In the genomic region with DNA sequence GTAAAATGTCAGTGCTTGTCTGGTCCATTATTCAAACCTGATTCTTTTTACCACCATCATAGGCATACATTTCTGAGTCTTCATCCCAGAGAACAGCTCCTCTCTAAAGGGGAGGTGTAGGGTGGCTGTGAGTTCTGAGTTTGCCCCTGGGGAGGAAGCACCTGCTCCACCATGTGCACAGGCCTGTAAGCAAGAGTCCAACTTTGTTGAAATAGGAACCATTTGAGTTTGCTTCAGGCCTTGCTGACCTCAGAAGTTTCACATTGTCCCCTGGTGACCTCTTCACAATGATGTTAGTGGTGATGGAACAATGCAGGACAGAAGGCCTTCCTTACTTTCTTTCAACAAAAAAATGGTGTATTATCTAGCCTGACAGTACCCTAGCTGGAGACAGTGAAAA, we compare ENCODE assay signal across 22 cellular contexts. TPM values are rescaled to one million over a fixed set of nuclear protein-coding genes. Genes with fewer than 3 reads are reported as not detected.
DNase-seq lines count a peak whose midpoint lies in the region; ATAC-seq, FAIRE-seq and TF ChIP-seq lines count a peak whose summit lies in the region.
"Had no signal": no experiment of that assay in that cellular context is flagged by ENCODE, and none has a peak within 500 bp of the region (broad histone marks: within the 10 kb centered on the region; RNA-seq: fewer than 3 reads in every experiment).

No MANE protein-coding gene starts in this region.

- TF ChIP-seq CTCF in GM12878 (IDR thresholded peaks at IDR 0.05 in 2 of 3, conservative IDR thresholded peaks at IDR 0.05 in 1 of 3; ENCODE audit: control insufficient read depth in 2 of 3, extremely low read depth in 1 of 3, insufficient read depth in 1 of 3, low read depth in 3 of 3, low read length in 3 of 3) (no peak), neural progenitor cell (IDR thresholded peaks at IDR 0.05) (no peak)

- TF ChIP-seq EP300 in GM12878 (IDR thresholded peaks at IDR 0.05; ENCODE audit: borderline replicate concordance in 1 of 2, control insufficient read depth in 1 of 2, low read depth in 2 of 2, low read length in 2 of 2), result no peak

- H3K79me2 ChIP-seq in Karpas-422 (ENCODE audit: low read length) (peaks cover 15% of the 10 kb centered on the region; the same call in 1 of the 2 replicates), GM12878 (ENCODE audit: control insufficient read depth, insufficient read depth, low read length) (no peaks in the 10 kb centered on the region), neural progenitor cell (ENCODE audit: low read depth) (no peaks in the 10 kb centered on the region)

- H4K20me1 ChIP-seq in Karpas-422 (ENCODE audit: insufficient read depth, low read depth, low read length) (no peaks in the 10 kb centered on the region), GM12878 (ENCODE audit: control insufficient read depth, insufficient read depth) (no peaks in the 10 kb centered on the region), neural progenitor cell (ENCODE audit: low read depth) (no peaks in the 10 kb centered on the region)

- SMC1A ChIA-PET in GM12878 (lab: Charles Lee; ENCODE audit: uncharacterized antibody, unreplicated experiment), result interaction anchor here (1.2 to 1.8 kb wide), 5 partner anchors 9 to 74 kb away, joined by 3 to 8 read pairs (median 5); no protein-coding TSS in a partner anchor

- H3K9ac ChIP-seq in Karpas-422 (ENCODE audit: low read length) (peak overlapping the region; percentile 46), GM12878 (ENCODE audit: control insufficient read depth, insufficient read depth, low read length) (no peak overlapping the region), neural progenitor cell (no peak overlapping the region)

- BruUV-seq in GM12878 (replicated peaks; lab: Mats Ljungman, UMichigan), result no TSS peak

- TF ChIP-seq POLR2A in GM12878 (IDR thresholded peaks at IDR 0.05; ENCODE audit: low read depth, low read length), result no peak

- no peak for FAIRE-seq in GM12878 (lab: Jason Lieb, UNC)
- FAIRE-seq: astrocyte had no signal

- no peak for TF ChIP-seq RAD21 in GM12878 (IDR thresholded peaks at IDR 0.05; ENCODE audit: insufficient read depth, low read depth, low read length)

- H3K9me2 ChIP-seq in Karpas-422 (replicated peaks; ENCODE audit: insufficient read depth, low read length), result no peaks in the 10 kb centered on the region

- H3K27ac ChIP-seq in Karpas-422 (ENCODE audit: low read length) (peak overlapping the region; percentile 97), GM12878 (ENCODE audit: control insufficient read depth, insufficient read depth) (no peak overlapping the region), neural progenitor cell (no peak overlapping the region)
- H3K27ac ChIP-seq: prostate gland, SJCRH30, transverse colon had no signal

- H3K4me1 Mint-ChIP-seq in neural progenitor cell, result peaks cover 44% of the 10 kb centered on the region
- H3K4me1 Mint-ChIP-seq: nephron had no signal

- no peaks in the 10 kb centered on the region for H3K27me3 Mint-ChIP-seq in neural progenitor cell (ENCODE audit: insufficient read depth, low read depth)

- H3F3A ChIP-seq in neural progenitor cell (ENCODE audit: low read depth), result peaks cover 8% of the 10 kb centered on the region

- H3K9me3 Mint-ChIP-seq in neural progenitor cell, result no peaks in the 10 kb centered on the region
- H3K9me3 Mint-ChIP-seq: CD8-positive, alpha-beta T cell; nephron; stimulated activated naive CD8-positive, alpha-beta T cell treated with anti-CD3 and anti-CD28 coated beads, Interleukin-15, Interleukin-2, amounts not matched to agents 100 ng/mL and 50 ng/mL, for 24 hours had no signal

- in situ Hi-C loops in GM12878 (cut with MboI), result loop anchor here (10.0 kb wide), 1 partner anchor 118 kb away; no protein-coding TSS in a partner anchor

- intact Hi-C loops in GM12878 (cut with micrococcal nuclease; ENCODE audit: unreplicated experiment), result no loop called here
- intact Hi-C loops in Right ventricle myocardium superior (cut with DNase I), result no loop called here

- H3K4me1 ChIP-seq in Karpas-422 (ENCODE audit: low read length) (peaks cover 84% of the 10 kb centered on the region), GM12878 (ENCODE audit: control insufficient read depth, insufficient read depth, low read length) (peaks cover 6% of the 10 kb centered on the region), neural progenitor cell (peaks cover 12% of the 10 kb centered on the region)
- H3K4me1 ChIP-seq: prostate gland, SJCRH30, transverse colon had no signal

- H3K4me3 Mint-ChIP-seq in neural progenitor cell, result no peak overlapping the region
- H3K4me3 Mint-ChIP-seq: CD8-positive, alpha-beta T cell; nephron; stimulated activated naive CD8-positive, alpha-beta T cell treated with anti-CD3 and anti-CD28 coated beads, Interleukin-15, Interleukin-2, amounts not matched to agents 100 ng/mL and 50 ng/mL, for 24 hours had no signal

- peak overlapping the region; percentile 98 for H3K27ac Mint-ChIP-seq in neural progenitor cell
- H3K27ac Mint-ChIP-seq: CD8-positive, alpha-beta T cell; nephron; stimulated activated naive CD8-positive, alpha-beta T cell treated with anti-CD3 and anti-CD28 coated beads, Interleukin-15, Interleukin-2, amounts not matched to agents 100 ng/mL and 50 ng/mL, for 24 hours had no signal

- H3K4me2 ChIP-seq in Karpas-422 (ENCODE audit: low read depth, low read length, poor library complexity, severe bottlenecking), result peak overlapping the region; percentile 38
- no peak overlapping the region for H3K4me2 ChIP-seq in GM12878 (ENCODE audit: control insufficient read depth, insufficient read depth)
- peak overlapping the region; percentile 50 for H3K4me2 ChIP-seq in neural progenitor cell

- peak; percentile 62 for ATAC-seq in GM12878
- no peak for ATAC-seq in HG03159 (IDR thresholded peaks at IDR 0.05; ENCODE audit: unreplicated experiment)
- ATAC-seq in Right ventricle myocardium superior (ENCODE audit: poor library complexity), result no peak
- ATAC-seq: CD8-positive, alpha-beta T cell had no signal

- CTCF ChIA-PET in GM12878 (lab: Yijun Ruan, JAX), result interaction anchor here (13.5 kb wide), 1 partner anchor 21 kb away, joined by 177 read pairs; no protein-coding TSS in a partner anchor

- DNase-seq in GF-D8 (lab: John Stamatoyannopoulos, UW), result peak; percentile 53
- peak; percentile 65 for DNase-seq in Karpas-422
- DNase-seq in GM12878 (ENCODE audit: low read depth, low spot score), result no peak
- DNase-seq in neural progenitor cell (ENCODE audit: low spot score), result peak; percentile 49
- DNase-seq in activated CD4-positive, alpha-beta T cell treated with anti-CD3 and anti-CD28 coated beads for 4 hours, result no peak
- DNase-seq in SIG-M5 treated with dmso at 0.1 percent for 504 hours (lab: John Stamatoyannopoulos, UW; ENCODE audit: unreplicated experiment), result no peak
- no peak for DNase-seq in Right ventricle myocardium superior
- DNase-seq: activated naive CD4-positive, alpha-beta T cell treated with anti-CD3 and anti-CD28 coated beads, Interleukin-2, amount 50 U/mL, for 16 hours; activated T-cell treated with anti-CD3 and anti-CD28 coated beads, Interleukin-2, amount 50 U/mL, for 48 hours; CD8-positive, alpha-beta T cell; effector memory CD4-positive, alpha-beta T cell; mesendoderm; NCI-H1436 treated with DMSO at 0.1 percent for 48 hours; NCI-H2171 treated with DMSO at 0.1 percent for 48 hours; NCI-H526 treated with DMSO at 0.1 percent for 48 hours; transverse colon had no signal

- H3K36me3 ChIP-seq in Karpas-422 (ENCODE audit: insufficient read depth, low read length), result no peaks in the 10 kb centered on the region
- no peaks in the 10 kb centered on the region for H3K36me3 ChIP-seq in GM12878 (ENCODE audit: control insufficient read depth in 2 of 2, insufficient read depth in 2 of 2, low read length in 1 of 2)
- no peaks in the 10 kb centered on the region for H3K36me3 ChIP-seq in neural progenitor cell
- H3K36me3 ChIP-seq: prostate gland, SJCRH30, transverse colon had no signal

- POLR2A ChIA-PET in GM12878 (lab: Charles Lee), result no interaction called here

- H3K27me3 ChIP-seq in Karpas-422 (ENCODE audit: low read length) (no peaks in the 10 kb centered on the region), GM12878 (replicated peaks in 1 of 2; ENCODE audit: control insufficient read depth in 2 of 2, insufficient read depth in 2 of 2, low read length in 1 of 2) (no peaks in the 10 kb centered on the region), neural progenitor cell (peaks cover 100% of the 10 kb centered on the region)

- H3K4me3 ChIP-seq in Karpas-422 (ENCODE audit: low read length) (no peak overlapping the region), GM12878 (no peak overlapping the region), neural progenitor cell (no peak overlapping the region)
- H3K4me3 ChIP-seq: prostate gland, SJCRH30, transverse colon had no signal

- H3K36me3 Mint-ChIP-seq in neural progenitor cell, result no peaks in the 10 kb centered on the region
- H3K36me3 Mint-ChIP-seq: CD8-positive, alpha-beta T cell had no signal

- no peaks in the 10 kb centered on the region for H3K9me3 ChIP-seq in Karpas-422 (ENCODE audit: low read length)
- no peaks in the 10 kb centered on the region for H3K9me3 ChIP-seq in GM12878 (replicated peaks; ENCODE audit: control insufficient read depth, insufficient read depth, low read length)
- H3K9me3 ChIP-seq in neural progenitor cell (ENCODE audit: low read depth), result no peaks in the 10 kb centered on the region
- H3K9me3 ChIP-seq: prostate gland, SJCRH30, transverse colon had no signal

- RAD21 ChIA-PET in GM12878 (lab: Charles Lee; ENCODE audit: unreplicated experiment), result interaction anchor here (0.9 to 2.0 kb wide), 3 partner anchors 12 to 82 kb away, joined by 3 to 7 read pairs (median 6); no protein-coding TSS in a partner anchor

- H2AFZ ChIP-seq in Karpas-422 (ENCODE audit: low read length) (no peak overlapping the region), GM12878 (ENCODE audit: control insufficient read depth, low read depth, low read length) (no peak overlapping the region), neural progenitor cell (replicated peaks) (no peak overlapping the region)

RNA-seq across cellular contexts. Expression of a gene that starts 54.6 kb away (rescaled TPM):
- 38.1 and 72.9 TPM in 2 replicates for total RNA-seq in Karpas-422 (2014; rRNA removed; shearing (Covaris generic); ENCODE audit: low replicate concordance)
- total RNA-seq in GM12878 (2013; cell fraction: nucleolus; rRNA removed), result 173 TPM in 2 replicates
- total RNA-seq in GM12878 (2014; rRNA removed), result 43.5 and 47.3 TPM in 2 replicates
- total RNA-seq in GM12878 (2014; rRNA removed; fragmentation: Illumina TruSeq; extraction: Trizol), result 19.9 and 22.1 TPM in 2 replicates
- 41.9 and 47.1 TPM in 2 replicates for total RNA-seq in GM12878 (2021)
- 7.4 TPM for polyA plus RNA-seq in GM12878 (2011; ENCODE audit: low read depth)
- 7.4 and 12.4 TPM in 2 replicates for polyA plus RNA-seq in GM12878 (2011; rRNA removed)
- 15.5 and 17.6 TPM in 2 replicates for polyA plus RNA-seq in GM12878 (2011; cell fraction: cytosol; rRNA removed)
- 137 and 161 TPM in 2 replicates for polyA plus RNA-seq in GM12878 (2011; cell fraction: nucleus; rRNA removed)
- polyA plus RNA-seq in GM12878 (2012), result 16.8 and 19.0 TPM in 2 replicates
- 12.8 and 29.6 TPM in 2 replicates for polyA plus RNA-seq in GM12878 (2014; fragmentation: Illumina TruSeq; extraction: Trizol)
- polyA plus RNA-seq in GM12878 (2014; fragmentation: Nextera tagmentation; extraction: Ambion mirVana), result 1 to 10 TPM in 1 of 2 experiments, under 1 TPM in 1; 0.60 to 1.6 TPM
- 40.9 and 47.9 TPM in 2 replicates for polyA plus RNA-seq in GM12878 (2014; rRNA removed)
- 10 to 100 TPM; 37.8 to 45.2 TPM for polyA plus RNA-seq in GM12878 (2016; fragmentation: Nextera tagmentation; extraction: Ambion mirVana)
- 17.1 and 23.3 TPM in 2 replicates for polyA minus RNA-seq in GM12878 (2011; rRNA and poly(A)+ RNA removed)
- polyA minus RNA-seq in GM12878 (2011; cell fraction: cytosol; rRNA and poly(A)+ RNA removed), result 6.9 and 8.7 TPM in 2 replicates
- polyA minus RNA-seq in GM12878 (2011; cell fraction: nucleus; rRNA and poly(A)+ RNA removed), result 31.7 and 48.4 TPM in 2 replicates
- 53.9 and 74.0 TPM in 2 replicates for total RNA-seq in neural progenitor cell (ENCODE audit: low replicate concordance)
- total RNA-seq in Right ventricle myocardium superior, result 9.0 TPM

Comparison
In these comparisons a context has a peak if more than half of its experiments do, and no peak if none do; other contexts are left out.
1. DNase-seq: peak in GF-D8 (single experiment), Karpas-422 (single experiment) and neural progenitor cell (single experiment); none in GM12878 (single experiment), activated CD4-positive, alpha-beta T cell treated with anti-CD3 and anti-CD28 coated beads for 4 hours (0 of 2), SIG-M5 treated with dmso at 0.1 percent for 504 hours (single experiment) and Right ventricle myocardium superior (single experiment).